Comparison of ENCODE assay signal across 21 cellular contexts in the genomic region with DNA sequence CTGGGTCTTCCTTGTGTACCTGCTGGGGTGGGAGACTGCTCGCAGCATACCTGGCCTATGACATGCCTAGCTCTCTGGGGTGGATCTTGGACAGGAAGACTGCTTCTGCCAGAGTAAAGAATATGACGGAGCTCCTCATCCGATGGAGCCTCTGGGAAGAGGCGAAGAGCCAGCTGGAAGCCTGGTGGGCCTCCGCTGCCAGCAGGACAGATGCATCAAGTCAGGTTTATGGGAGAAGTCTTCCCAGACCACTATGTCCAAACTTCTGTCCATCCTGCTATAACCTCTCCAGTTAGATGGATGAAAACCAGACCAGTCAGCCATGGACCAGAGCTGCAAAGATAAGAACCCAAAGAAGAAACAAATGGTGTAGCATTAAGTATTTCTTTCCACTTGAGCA. TPM values are rescaled to one million over a fixed set of nuclear protein-coding genes. Genes with fewer than 3 reads are reported as not detected.
"Had no signal": no experiment of that assay in that cellular context is flagged by ENCODE, and none has a peak within 500 bp of the region (broad histone marks: within the 10 kb centered on the region; RNA-seq: fewer than 3 reads in every experiment).

No MANE protein-coding gene starts in this region.

- H3K4me1 Mint-ChIP-seq: endodermal cell; memory B cell; naive thymus-derived CD4-positive, alpha-beta T cell; T-helper 17 cell had no signal

- H3K27me3 Mint-ChIP-seq: activated naive CD8-positive, alpha-beta T cell; memory B cell had no signal

- H3K4me1 ChIP-seq: left lung had no signal

- DNase-seq: activated CD4-positive, alpha-beta T cell treated with anti-CD3 and anti-CD28 coated beads, Interleukin-2, amount 50 U/mL, for 4 hours; activated gamma-delta T cell treated with Interleukin-2 at 50 U/mL for 16 hours; caudate nucleus; endodermal cell; foreskin melanocyte; left lung; naive thymus-derived CD4-positive, alpha-beta T cell; small intestine; stimulated activated CD4-positive, alpha-beta T cell treated with anti-CD3 and anti-CD28 coated beads, Interleukin-15, amount 100 ng/mL, for 24 hours; stimulated activated CD4-positive, alpha-beta T cell treated with anti-CD3 and anti-CD28 coated beads, Interleukin-2, amount 100 ng/mL, for 48 hours; T-helper 17 cell; trophoblast cell; WERI-Rb-1 had no signal

- H3K36me3 Mint-ChIP-seq: activated naive CD8-positive, alpha-beta T cell; memory B cell had no signal

- H3K27ac Mint-ChIP-seq: activated naive CD8-positive, alpha-beta T cell; endodermal cell; memory B cell; naive thymus-derived CD4-positive, alpha-beta T cell; progenitor cell of endocrine pancreas; stimulated activated naive CD8-positive, alpha-beta T cell treated with anti-CD3 and anti-CD28 coated beads, Interleukin-15, Interleukin-2, amounts not matched to agents 100 ng/mL and 50 ng/mL, for 24 hours; T-helper 17 cell had no signal

- H3K36me3 ChIP-seq: left lung, WERI-Rb-1 had no signal

- H3K27me3 ChIP-seq: left lung had no signal

- FAIRE-seq: colon, small intestine had no signal

- ATAC-seq: left lung; naive thymus-derived CD4-positive, alpha-beta T cell; T-helper 17 cell had no signal

- H3K27ac ChIP-seq: epithelial cell of prostate, WERI-Rb-1 had no signal

- H3K4me3 Mint-ChIP-seq: activated naive CD8-positive, alpha-beta T cell; endodermal cell; memory B cell; naive thymus-derived CD4-positive, alpha-beta T cell; stimulated activated naive CD8-positive, alpha-beta T cell treated with anti-CD3 and anti-CD28 coated beads, Interleukin-15, Interleukin-2, amounts not matched to agents 100 ng/mL and 50 ng/mL, for 24 hours; T-helper 17 cell had no signal

- H3K4me3 ChIP-seq: left lung had no signal

RNA-seq across cellular contexts. Expression of a gene that starts 27.7 kb away (rescaled TPM):
- total RNA-seq: activated CD8-positive, alpha-beta memory T cell treated with anti-CD3 and anti-CD28 coated beads for 36 hours; mononuclear cell; naive thymus-derived CD4-positive, alpha-beta T cell; T-helper 17 cell had no signal
